8 cellular contexts compared by ENCODE assay signal in genomic region chr1:167059045-167059728, GRCh38. TPM values are rescaled to one million over a fixed set of nuclear protein-coding genes. Genes with fewer than 3 reads are reported as not detected.
DNase-seq lines count a peak whose midpoint lies in the region; ATAC-seq and TF ChIP-seq lines count a peak whose summit lies in the region.

No MANE protein-coding gene starts in this region.

- H3K9me3 Mint-ChIP-seq in progenitor cell of endocrine pancreas (ENCODE audit: low read depth), result no peaks in the 10 kb centered on the region

- intact Hi-C loops in Right ventricle myocardium superior (cut with DNase I) (loop anchor here (5.0 kb wide), 1 partner anchor 147 kb away; no protein-coding TSS in a partner anchor), upper lobe of right lung (cut with DNase I) (no loop called here)

- peak; percentile 76 for ATAC-seq in Right ventricle myocardium superior (ENCODE audit: poor library complexity)
- peak; percentile 83 for ATAC-seq in upper lobe of right lung

- no peaks in the 10 kb centered on the region for H3K9me3 ChIP-seq in upper lobe of right lung

- in situ Hi-C loops in SK-MEL-5 (cut with HindIII; ENCODE audit: low pct_unique_long_range_greater_than_20kb, low sequenced_read_pairs), result no loop called here

- no peaks in the 10 kb centered on the region for H3K36me3 ChIP-seq in upper lobe of right lung

- TF ChIP-seq CTCF in progenitor cell of endocrine pancreas (IDR thresholded peaks at IDR 0.05; ENCODE audit: unreplicated experiment) (peak; percentile 96), upper lobe of right lung (IDR thresholded peaks at IDR 0.05) (peak; percentile 96)

- H3K27me3 ChIP-seq in upper lobe of right lung, result peaks cover 8% of the 10 kb centered on the region

- no peaks in the 10 kb centered on the region for H3K4me1 Mint-ChIP-seq in progenitor cell of endocrine pancreas (ENCODE audit: low read depth)

- H3K27me3 Mint-ChIP-seq in progenitor cell of endocrine pancreas, result peaks cover 13% of the 10 kb centered on the region

- no peak overlapping the region for H3K4me3 ChIP-seq in upper lobe of right lung

- H3K27ac Mint-ChIP-seq in progenitor cell of endocrine pancreas, result no peak overlapping the region

- no peak overlapping the region for H3K27ac ChIP-seq in upper lobe of right lung

- no peaks in the 10 kb centered on the region for H3K36me3 Mint-ChIP-seq in progenitor cell of endocrine pancreas (ENCODE audit: insufficient read depth)

- DNase-seq in DMS 273 (lab: John Stamatoyannopoulos, UW; ENCODE audit: unreplicated experiment), result peak; percentile 90
- no peak for DNase-seq in DMS 273 treated with DMSO at 0.1 percent for 48 hours (lab: John Stamatoyannopoulos, UW)
- DNase-seq in LHCN-M2 (ENCODE audit: low read depth), result peak; percentile 50
- peak; percentile 79 for DNase-seq in SK-MEL-5 (ENCODE audit: low read depth, low spot score)
- DNase-seq in activated naive CD4-positive, alpha-beta T cell treated with Interleukin-2 at 50 U/mL for 16 hours, result peak; percentile 75
- peak; percentile 82 for DNase-seq in Right ventricle myocardium superior
- DNase-seq in progenitor cell of endocrine pancreas (ENCODE audit: low spot score, unreplicated experiment), result peak; percentile 73
- DNase-seq in upper lobe of right lung, result peak; percentile 78

- H3K4me3 Mint-ChIP-seq in progenitor cell of endocrine pancreas (ENCODE audit: low read depth), result no peak overlapping the region

- H3K4me1 ChIP-seq in upper lobe of right lung, result no peaks in the 10 kb centered on the region

RNA-seq across cellular contexts. Expression of gene GPA33, which starts 31.0 kb away (rescaled TPM):
- not detected in 2 replicates for total RNA-seq in LHCN-M2 (2014; rRNA removed)
- polyA plus RNA-seq in LHCN-M2 (2012), result not detected
- not detected in 2 replicates for total RNA-seq in SK-MEL-5 (2014; rRNA removed; shearing (Covaris generic))
- not detected in 2 replicates for polyA plus RNA-seq in SK-MEL-5 (2015; cell fraction: cytosol; rRNA removed)
- polyA plus RNA-seq in SK-MEL-5 (2015; cell fraction: nucleus; rRNA removed), result not detected in 2 replicates
- 0.19 TPM for total RNA-seq in Right ventricle myocardium superior
- not detected in 2 replicates for total RNA-seq in progenitor cell of endocrine pancreas
- 0.90 TPM for total RNA-seq in upper lobe of right lung

RNA-seq across cellular contexts. Expression of gene STYXL2, which starts 34.7 kb away (rescaled TPM):
- total RNA-seq in LHCN-M2 (2014; rRNA removed) (2.6 and 4.8 TPM in 2 replicates), Right ventricle myocardium superior (121 TPM), progenitor cell of endocrine pancreas (0.09 TPM in 1 of 2 replicates, not detected in the other), upper lobe of right lung (0.17 TPM)
- 9.4 TPM for polyA plus RNA-seq in LHCN-M2 (2012)
- total RNA-seq in SK-MEL-5 (2014; rRNA removed; shearing (Covaris generic)), result 0.03 TPM in 1 of 2 replicates, not detected in the other
- not detected in 2 replicates for polyA plus RNA-seq in SK-MEL-5 (2015; cell fraction: cytosol; rRNA removed)
- not detected in 2 replicates for polyA plus RNA-seq in SK-MEL-5 (2015; cell fraction: nucleus; rRNA removed)

Comparison
In these comparisons a context has a peak if more than half of its experiments do, and no peak if none do; other contexts are left out.
1. RNA of gene STYXL2, which starts 34.7 kb away (total RNA-seq): 121 TPM in Right ventricle myocardium superior (single experiment); 2.6 to 4.8 TPM in LHCN-M2, 0.17 TPM in upper lobe of right lung (single experiment), 0.09 TPM in progenitor cell of endocrine pancreas and 0.03 TPM in SK-MEL-5; every median in the first group is over 10 times any median in the second.